Comparison of ENCODE assay signal across 8 cellular contexts in the genomic region with DNA sequence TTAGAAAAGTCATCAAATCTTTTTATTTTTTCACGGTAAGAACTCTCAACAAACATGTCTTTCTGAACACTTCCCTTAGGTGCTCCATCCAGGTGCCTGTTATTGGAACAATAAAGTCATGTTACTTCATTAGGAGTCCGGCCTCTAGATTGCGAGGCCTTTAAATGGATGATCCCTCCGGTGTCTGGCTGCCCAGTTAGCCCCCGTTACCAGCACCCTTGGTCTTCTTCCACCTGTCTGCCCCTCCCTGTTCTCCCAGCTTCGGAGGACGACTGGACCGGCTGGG. TPM values are rescaled to one million over a fixed set of nuclear protein-coding genes. Genes with fewer than 3 reads are reported as not detected.
DNase-seq lines count a peak whose midpoint lies in the region; ATAC-seq, FAIRE-seq and TF ChIP-seq lines count a peak whose summit lies in the region.

No MANE protein-coding gene starts in this region.

- H3K4me3 ChIP-seq in BE2C (ENCODE audit: low read depth, low read length) (peak overlapping the region; percentile 70), IMR-90 (ENCODE audit: insufficient read depth, low read depth, low read length) (peak overlapping the region; percentile 78)

- ATAC-seq in IMR-90 (ENCODE audit: low read depth) (no peak; the same call in 1 of the 2 replicates), HG03342 (IDR thresholded peaks at IDR 0.05; ENCODE audit: unreplicated experiment) (no peak), GM19397 (IDR thresholded peaks at IDR 0.05; ENCODE audit: unreplicated experiment) (no peak)
- peak in 1 of 2 donors; percentile 2 for ATAC-seq in naive thymus-derived CD8-positive, alpha-beta T cell

- H3K56ac ChIP-seq in IMR-90 (ENCODE audit: extremely low read depth, insufficient read depth, low read length), result peak overlapping the region; percentile 66

- peak overlapping the region; percentile 48 for H3K27ac ChIP-seq in IMR-90 (ENCODE audit: insufficient read depth, low read length)

- H4K5ac ChIP-seq in IMR-90 (ENCODE audit: low read depth, low read length), result peak overlapping the region; percentile 36

- H3K9me3 Mint-ChIP-seq in chondrocyte (ENCODE audit: low read depth), result no peaks in the 10 kb centered on the region
- no peaks in the 10 kb centered on the region for H3K9me3 Mint-ChIP-seq in naive thymus-derived CD8-positive, alpha-beta T cell

- peak overlapping the region; percentile 99 for H3K4me3 Mint-ChIP-seq in chondrocyte (ENCODE audit: unreplicated experiment)
- peak overlapping the region; percentile 93 to 100 (median 98) for H3K4me3 Mint-ChIP-seq in naive thymus-derived CD8-positive, alpha-beta T cell

- H3K9ac ChIP-seq in IMR-90 (ENCODE audit: low read depth, low read length), result peak overlapping the region; percentile 77

- no TSS peak for BruUV-seq in IMR-90 (replicated peaks; lab: Mats Ljungman, UMichigan)

- H2AK9ac ChIP-seq in IMR-90 (replicated peaks; ENCODE audit: low read depth, low read length, poor library complexity), result peak overlapping the region; percentile 62

- peak overlapping the region; percentile 49; the same call in 1 of the 2 replicates for H3K4ac ChIP-seq in IMR-90 (ENCODE audit: low read depth, low read length)

- CTCF ChIA-PET in IMR-90 (lab: Yijun Ruan, JAX), result interaction anchor here (1.0 to 1.7 kb wide), 3 partner anchors 18 to 56 kb away, joined by 3 to 5 read pairs (median 3); no protein-coding TSS in a partner anchor

- POLR2A ChIA-PET in IMR-90 (lab: Charles Lee; ENCODE audit: unreplicated experiment), result interaction anchor here (0.6 to 1.6 kb wide), 4 partner anchors 13 to 351 kb away, joined by 4 to 14 read pairs (median 4); a partner anchor contains a TSS
- POLR2A ChIA-PET in naive thymus-derived CD8-positive, alpha-beta T cell (lab: Charles Lee), result interaction anchor here (0.6 to 6.2 kb wide), 40 partner anchors 9 to 1823 kb away, joined by 3 to 236 read pairs (median 8); a partner anchor contains a TSS

- no peaks in the 10 kb centered on the region for H3K27me3 ChIP-seq in BE2C
- H3K27me3 ChIP-seq in IMR-90 (ENCODE audit: control insufficient read depth, insufficient read depth, low read length), result no peaks in the 10 kb centered on the region; the same call in 1 of the 2 replicates

- H2AFZ ChIP-seq in IMR-90 (replicated peaks; ENCODE audit: low read length, poor library complexity), result peak overlapping the region; percentile 95

- no peak for TF ChIP-seq RAD21 in IMR-90 (IDR thresholded peaks at IDR 0.05; ENCODE audit: low read length)

- no peak overlapping the region for H2BK15ac ChIP-seq in IMR-90 (ENCODE audit: low read depth, low read length)

- 0 out of 2 replicates have a peak overlapping the region, but pooled peaks have one; percentile 20 for H4K91ac ChIP-seq in IMR-90 (ENCODE audit: insufficient read depth, low read depth, low read length)

- H3K36me3 ChIP-seq in BE2C (peaks cover 37% of the 10 kb centered on the region), IMR-90 (ENCODE audit: control insufficient read depth, insufficient read depth, low read length) (peaks cover 12% of the 10 kb centered on the region)

- H3K36me3 Mint-ChIP-seq in chondrocyte (ENCODE audit: low read depth), result peaks cover 5% of the 10 kb centered on the region
- H3K36me3 Mint-ChIP-seq in naive thymus-derived CD8-positive, alpha-beta T cell, result peaks cover 0 to 28% (median 9%) of the 10 kb centered on the region in 3 donors

- no peak overlapping the region for H3K18ac ChIP-seq in IMR-90 (ENCODE audit: low read depth, low read length)

- peaks cover 27% of the 10 kb centered on the region for H3K4me1 Mint-ChIP-seq in chondrocyte (ENCODE audit: low read depth)
- peaks cover 35 to 73% (median 62%) of the 10 kb centered on the region in 4 donors for H3K4me1 Mint-ChIP-seq in naive thymus-derived CD8-positive, alpha-beta T cell

- H2AK5ac ChIP-seq in IMR-90 (ENCODE audit: low read depth, low read length), result peak overlapping the region; percentile 14

- H4K20me1 ChIP-seq in IMR-90 (ENCODE audit: insufficient read depth, low read length), result peaks cover 12% of the 10 kb centered on the region

- peak overlapping the region; percentile 73; the same call in 1 of the 2 replicates for H3K14ac ChIP-seq in IMR-90 (replicated peaks; ENCODE audit: low read depth, low read length)

- intact Hi-C loops in IMR-90 (cut with micrococcal nuclease), result loop anchor here (1.0 to 10.0 kb wide), 3 partner anchors 24 to 109 kb away; a partner anchor contains a TSS

- H3K79me1 ChIP-seq in IMR-90 (ENCODE audit: low read depth in 1 of 2, low read length in 2 of 2), result peaks cover 15 to 24% of the 10 kb centered on the region in 2 experiments; a peak in 3 of 4 replicates

- H2BK20ac ChIP-seq in IMR-90 (ENCODE audit: low read depth, low read length), result no peak overlapping the region

- H3K27me3 Mint-ChIP-seq in chondrocyte (ENCODE audit: low read depth), result no peaks in the 10 kb centered on the region
- H3K27me3 Mint-ChIP-seq in naive thymus-derived CD8-positive, alpha-beta T cell, result no peaks in the 10 kb centered on the region

- no peak for DNase-seq in BE2C
- no peak for DNase-seq in IMR-90
- DNase-seq in chondrocyte (ENCODE audit: low spot score), result no peak
- peak in 1 of 10 donors; percentile 10 for DNase-seq in naive thymus-derived CD8-positive, alpha-beta T cell
- no peak for DNase-seq in NCI-H524 (lab: John Stamatoyannopoulos, UW)
- no peak for DNase-seq in GM12891 (ENCODE audit: insufficient read length, low spot score)

- no peak for FAIRE-seq in GM12891 (lab: Jason Lieb, UNC)

- 0% methylated on average over 1 of the region's 8 CpGs; no CpG with 5 or more reads in 1 of the 2 experiments for WGBS in IMR-90 (ENCODE audit: extremely low coverage in 2 of 2, insufficient read length in 1 of 2), 2 experiments

- H3K27ac Mint-ChIP-seq in chondrocyte (ENCODE audit: unreplicated experiment), result peak overlapping the region; percentile 94
- peak overlapping the region; percentile 97 to 99 (median 98) for H3K27ac Mint-ChIP-seq in naive thymus-derived CD8-positive, alpha-beta T cell

- H3K4me2 ChIP-seq in IMR-90 (ENCODE audit: low read depth, low read length), result peak overlapping the region; percentile 79

- H4K8ac ChIP-seq in IMR-90 (ENCODE audit: low read depth in 2 of 2, low read length in 2 of 2), result peak overlapping the region; percentile 4 to 69; a peak in 2 of 4 replicates

- in situ Hi-C loops in IMR-90 (cut with MboI; ENCODE audit: low sequenced_read_pairs), result no loop called here

- peak overlapping the region; percentile 52 for H3K23ac ChIP-seq in IMR-90 (ENCODE audit: low read depth, low read length)

- TF ChIP-seq POLR2A in IMR-90 (IDR thresholded peaks at IDR 0.05; ENCODE audit: low read depth, low read length), result no peak
- TF ChIP-seq POLR2A in GM12891 (IDR thresholded peaks at IDR 0.05; ENCODE audit: low read depth, low read length), result no peak

- TF ChIP-seq CTCF in BE2C (IDR thresholded peaks at IDR 0.05; ENCODE audit: low read depth, low read length) (no peak), IMR-90 (conservative IDR thresholded peaks at IDR 0.05; ENCODE audit: low read depth, low read length) (no peak), chondrocyte (IDR thresholded peaks at IDR 0.05) (no peak)

- dilution Hi-C loops in IMR-90 (cut with HindIII; ENCODE audit: low sequenced_read_pairs, unreplicated experiment), result no loop called here

- H2BK120ac ChIP-seq in IMR-90 (ENCODE audit: low read depth, low read length), result 0 out of 2 replicates have a peak overlapping the region, but pooled peaks have one; percentile 9

- peak overlapping the region; percentile 37 for H2BK5ac ChIP-seq in IMR-90 (ENCODE audit: low read depth, low read length, poor library complexity, severe bottlenecking)

- no peaks in the 10 kb centered on the region for H3K9me3 ChIP-seq in BE2C
- H3K9me3 ChIP-seq in IMR-90 (ENCODE audit: control insufficient read depth, insufficient read depth, low read length), result no peaks in the 10 kb centered on the region

- 0 out of 2 replicates have a peak, but pooled peaks cover 2% of the 10 kb centered on the region for H3K9me1 ChIP-seq in IMR-90 (ENCODE audit: insufficient read depth, low read length)

- H3K4me1 ChIP-seq in BE2C (no peaks in the 10 kb centered on the region), IMR-90 (ENCODE audit: control insufficient read depth, insufficient read depth, low read length) (peaks cover 5% of the 10 kb centered on the region; the same call in 1 of the 2 replicates)

RNA-seq across cellular contexts. Expression of a gene that starts 0.6 kb away (rescaled TPM):
- 273 TPM for polyA plus RNA-seq in BE2C (2012; ENCODE audit: insufficient read depth, insufficient read length, low read depth)
- 198 and 251 TPM in 2 replicates for total RNA-seq in IMR-90 (2012; rRNA removed)
- 158 and 166 TPM in 2 replicates for polyA plus RNA-seq in IMR-90 (2012; rRNA removed)
- 62.7 and 83.2 TPM in 2 replicates for polyA plus RNA-seq in IMR-90 (2012; cell fraction: cytosol; rRNA removed)
- polyA plus RNA-seq in IMR-90 (2012; cell fraction: nucleus; rRNA removed; ENCODE audit: low replicate concordance), result 31.0 and 112 TPM in 2 replicates
- 59.8 to 87.1 TPM (median 65.1 TPM) in 3 replicates for total RNA-seq in chondrocyte
- total RNA-seq in naive thymus-derived CD8-positive, alpha-beta T cell, result 100 to 1,000 TPM; 132 to 135 TPM
- polyA plus RNA-seq in naive thymus-derived CD8-positive, alpha-beta T cell, result 100 to 1,000 TPM; 219 to 241 (median 241) TPM
- polyA plus RNA-seq in GM12891 (2012; ENCODE audit: low read depth, missing spikeins), result 201 TPM

RNA-seq across cellular contexts. Expression of a gene that starts 12.7 kb away (rescaled TPM):
- 16,588 TPM for polyA plus RNA-seq in BE2C (2012; ENCODE audit: insufficient read depth, insufficient read length, low read depth)
- total RNA-seq in IMR-90 (2012; rRNA removed) (1,119 and 1,341 TPM in 2 replicates), chondrocyte (2,552 to 3,030 TPM (median 2,631 TPM) in 3 replicates)
- polyA plus RNA-seq in IMR-90 (2012; rRNA removed), result 8,623 and 9,394 TPM in 2 replicates
- polyA plus RNA-seq in IMR-90 (2012; cell fraction: cytosol; rRNA removed), result 2,295 and 6,760 TPM in 2 replicates
- 409 and 2,237 TPM in 2 replicates for polyA plus RNA-seq in IMR-90 (2012; cell fraction: nucleus; rRNA removed; ENCODE audit: low replicate concordance)
- 1,000 to 10,000 TPM; 5,098 to 5,261 TPM for total RNA-seq in naive thymus-derived CD8-positive, alpha-beta T cell
- over 10,000 TPM in 1 of 3 donors, 1,000 to 10,000 TPM in 2; 8,782 to 10,436 (median 9,902) TPM for polyA plus RNA-seq in naive thymus-derived CD8-positive, alpha-beta T cell
- polyA plus RNA-seq in GM12891 (2012; ENCODE audit: low read depth, missing spikeins), result 12,117 TPM

RNA-seq across cellular contexts. Expression of a gene that starts 14.3 kb away (rescaled TPM):
- 18.3 TPM for polyA plus RNA-seq in BE2C (2012; ENCODE audit: insufficient read depth, insufficient read length, low read depth)
- total RNA-seq in IMR-90 (2012; rRNA removed), result 3.3 and 3.6 TPM in 2 replicates
- polyA plus RNA-seq in IMR-90 (2012; rRNA removed), result 1.1 and 1.5 TPM in 2 replicates
- 0.48 and 1.1 TPM in 2 replicates for polyA plus RNA-seq in IMR-90 (2012; cell fraction: cytosol; rRNA removed)
- 1.7 and 2.8 TPM in 2 replicates for polyA plus RNA-seq in IMR-90 (2012; cell fraction: nucleus; rRNA removed; ENCODE audit: low replicate concordance)
- total RNA-seq in chondrocyte, result 5.0 to 11.2 TPM (median 8.0 TPM) in 3 replicates
- total RNA-seq in naive thymus-derived CD8-positive, alpha-beta T cell, result 10 to 100 TPM; 15.1 to 15.9 TPM
- polyA plus RNA-seq in naive thymus-derived CD8-positive, alpha-beta T cell, result 1 to 10 TPM; 1.3 to 2.5 (median 1.8) TPM
- polyA plus RNA-seq in GM12891 (2012; ENCODE audit: low read depth, missing spikeins), result 0.90 TPM

RNA-seq across cellular contexts. Expression of a gene that starts 23.8 kb away (rescaled TPM):
- 6.3 TPM for polyA plus RNA-seq in BE2C (2012; ENCODE audit: insufficient read depth, insufficient read length, low read depth)
- total RNA-seq in IMR-90 (2012; rRNA removed), result 2.2 and 2.5 TPM in 2 replicates
- polyA plus RNA-seq in IMR-90 (2012; rRNA removed), result 1.4 and 1.5 TPM in 2 replicates
- 0.76 and 1.7 TPM in 2 replicates for polyA plus RNA-seq in IMR-90 (2012; cell fraction: cytosol; rRNA removed)
- 0.81 and 1.8 TPM in 2 replicates for polyA plus RNA-seq in IMR-90 (2012; cell fraction: nucleus; rRNA removed; ENCODE audit: low replicate concordance)
- total RNA-seq in chondrocyte, result 0.52 to 1.7 TPM (median 1.4 TPM) in 3 replicates
- 10 to 100 TPM; 22.7 to 26.0 TPM for total RNA-seq in naive thymus-derived CD8-positive, alpha-beta T cell
- polyA plus RNA-seq in naive thymus-derived CD8-positive, alpha-beta T cell, result 1 to 10 TPM; 1.3 to 3.3 (median 1.7) TPM
- polyA plus RNA-seq in GM12891 (2012; ENCODE audit: low read depth, missing spikeins), result 0.04 TPM

RNA-seq across cellular contexts. Expression of a gene that starts 24.3 kb away (rescaled TPM):
- polyA plus RNA-seq in BE2C (2012; ENCODE audit: insufficient read depth, insufficient read length, low read depth), result 22.8 TPM
- total RNA-seq in IMR-90 (2012; rRNA removed), result 137 and 150 TPM in 2 replicates
- 153 and 157 TPM in 2 replicates for polyA plus RNA-seq in IMR-90 (2012; rRNA removed)
- 133 and 158 TPM in 2 replicates for polyA plus RNA-seq in IMR-90 (2012; cell fraction: cytosol; rRNA removed)
- polyA plus RNA-seq in IMR-90 (2012; cell fraction: nucleus; rRNA removed; ENCODE audit: low replicate concordance), result 156 and 212 TPM in 2 replicates
- 127 to 155 TPM (median 144 TPM) in 3 replicates for total RNA-seq in chondrocyte
- total RNA-seq in naive thymus-derived CD8-positive, alpha-beta T cell, result 100 to 1,000 TPM; 257 to 270 TPM
- polyA plus RNA-seq in naive thymus-derived CD8-positive, alpha-beta T cell, result 100 to 1,000 TPM; 354 to 433 (median 357) TPM
- polyA plus RNA-seq in GM12891 (2012; ENCODE audit: low read depth, missing spikeins), result 39.7 TPM
